Comparison of ENCODE assay signal across 25 cellular contexts in genomic region chr4:127959794-127960193, GRCh38.
"Had no signal": no experiment of that assay in that cellular context is flagged by ENCODE, and none has a peak within 500 bp of the region (broad histone marks: within the 10 kb centered on the region; RNA-seq: fewer than 3 reads in every experiment).

No MANE protein-coding gene starts in this region.

- H3K4me1 ChIP-seq: breast epithelium, SJCRH30 had no signal

- H3K4me3 Mint-ChIP-seq: activated CD8-positive, alpha-beta T cell treated with anti-CD3 and anti-CD28 coated beads for 36 hours; activated naive CD4-positive, alpha-beta T cell treated with anti-CD3 and anti-CD28 coated beads for 36 hours; activated naive CD8-positive, alpha-beta T cell; activated T-helper 1 cell treated with anti-CD3 and anti-CD28 coated beads, Interleukin-12 subunit alpha, Interleukin-12 subunit beta, Interleukin-2, Interleukin-4 antibody, amounts not matched to agents 30 ng/mL and 10 ng/mL and 1 ng/mL, durations not matched to agents 14 hours and 24 hours and 36 hours; T-helper 1 cell treated with Interleukin-12 subunit alpha and Interleukin-12 subunit beta and Interleukin-4 antibody, amounts not matched to agents 30 μg/mL and 1 μg/mL, for 36 hours had no signal

- H3K27me3 ChIP-seq: breast epithelium, SJCRH30 had no signal

- ATAC-seq: activated CD4-positive, CD25-positive, alpha-beta regulatory T cell treated with anti-CD3 and anti-CD28 coated beads, Interleukin-2, amount 50 U/mL, for 24 hours; activated CD8-positive, alpha-beta T cell treated with anti-CD3 and anti-CD28 coated beads for 36 hours; Panc1 had no signal

- H3K4me3 ChIP-seq: breast epithelium, SJCRH30 had no signal

- H3K9me3 Mint-ChIP-seq: activated CD8-positive, alpha-beta T cell treated with anti-CD3 and anti-CD28 coated beads for 36 hours; activated naive CD4-positive, alpha-beta T cell treated with anti-CD3 and anti-CD28 coated beads for 36 hours; activated T-helper 1 cell treated with anti-CD3 and anti-CD28 coated beads, Interleukin-12 subunit alpha, Interleukin-12 subunit beta, Interleukin-2, Interleukin-4 antibody, amounts not matched to agents 30 ng/mL and 10 ng/mL and 1 ng/mL, durations not matched to agents 14 hours and 24 hours and 36 hours; T-helper 1 cell treated with Interleukin-12 subunit alpha and Interleukin-12 subunit beta and Interleukin-4 antibody, amounts not matched to agents 30 μg/mL and 1 μg/mL, for 36 hours had no signal

- H3K36me3 ChIP-seq: breast epithelium, SJCRH30 had no signal

- H3K27me3 Mint-ChIP-seq: activated CD8-positive, alpha-beta T cell treated with anti-CD3 and anti-CD28 coated beads for 36 hours; activated naive CD8-positive, alpha-beta T cell had no signal

- DNase-seq: activated CD4-positive, alpha-beta T cell treated with anti-CD3 and anti-CD28 coated beads for 4 hours; activated CD8-positive, alpha-beta memory T cell treated with anti-CD3 and anti-CD28 coated beads, Interleukin-2, amount 50 U/mL, for 4 hours; activated CD8-positive, alpha-beta T cell treated with anti-CD3 and anti-CD28 coated beads for 36 hours; activated effector memory CD4-positive, alpha-beta T cell treated with Interleukin-2 at 50 U/mL for 16 hours; activated naive CD4-positive, alpha-beta T cell treated with anti-CD3 and anti-CD28 coated beads for 36 hours; activated T-cell treated with anti-CD3 and anti-CD28 coated beads, Interleukin-2, amount 50 U/mL, for 1 hour; anterior cingulate cortex; caudate nucleus; Karpas-422; NCI-H146; NCI-H1930; NCI-H2107; NCI-H2171 treated with DMSO at 0.1 percent for 48 hours; NCI-H226; NCI-H526; NCI-H774; Right ventricle myocardium superior; RPMI8226; SJCRH30 had no signal

- H3K27ac ChIP-seq: breast epithelium, SJCRH30 had no signal

- H3K9me3 ChIP-seq: breast epithelium, SJCRH30 had no signal

- H3K27ac Mint-ChIP-seq: activated CD8-positive, alpha-beta T cell treated with anti-CD3 and anti-CD28 coated beads for 36 hours; activated naive CD4-positive, alpha-beta T cell treated with anti-CD3 and anti-CD28 coated beads for 36 hours; activated naive CD8-positive, alpha-beta T cell; activated T-helper 1 cell treated with anti-CD3 and anti-CD28 coated beads, Interleukin-12 subunit alpha, Interleukin-12 subunit beta, Interleukin-2, Interleukin-4 antibody, amounts not matched to agents 30 ng/mL and 10 ng/mL and 1 ng/mL, durations not matched to agents 14 hours and 24 hours and 36 hours; T-helper 1 cell treated with Interleukin-12 subunit alpha and Interleukin-12 subunit beta and Interleukin-4 antibody, amounts not matched to agents 30 μg/mL and 1 μg/mL, for 36 hours had no signal
